Comparison of ENCODE assay signal across 18 cellular contexts in the genomic region with DNA sequence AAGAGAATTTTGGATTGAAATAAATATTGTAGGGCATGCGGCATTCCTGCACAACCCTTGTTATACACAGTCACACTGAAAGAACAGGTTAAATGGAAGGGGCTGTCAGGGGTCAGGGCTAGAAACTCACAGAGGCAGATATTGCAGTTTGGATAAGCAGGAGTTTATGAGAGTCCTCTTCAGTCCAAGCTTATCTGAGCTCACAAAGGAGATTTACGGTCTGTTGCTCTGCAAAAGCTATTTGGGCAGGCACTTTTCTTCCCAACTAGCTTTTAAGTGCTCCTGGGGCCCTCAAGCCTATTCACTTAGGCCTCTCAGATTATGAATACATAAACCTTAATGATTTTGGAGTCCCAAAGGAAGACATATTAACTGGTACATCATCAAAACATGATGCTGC.
DNase-seq lines count a peak whose midpoint lies in the region; ATAC-seq, FAIRE-seq and TF ChIP-seq lines count a peak whose summit lies in the region.
"Had no signal": no experiment of that assay in that cellular context is flagged by ENCODE, and none has a peak within 500 bp of the region (broad histone marks: within the 10 kb centered on the region; RNA-seq: fewer than 3 reads in every experiment).

No MANE protein-coding gene starts in this region.

- TF ChIP-seq EP300 in HepG2 (IDR thresholded peaks at IDR 0.05; ENCODE audit: low read depth in 2 of 2, low read length in 2 of 2) (no peak), HepG2 (CRISPR knock-in tag; IDR thresholded peaks at IDR 0.05; ENCODE audit: borderline replicate concordance) (no peak)

- no peak overlapping the region for H3K4me3 ChIP-seq in HepG2 (replicated peaks in 1 of 3; ENCODE audit: insufficient read depth in 1 of 3, low read depth in 2 of 3, low read length in 3 of 3)
- H3K4me3 ChIP-seq: gastrocnemius medialis, K562, prostate gland, thoracic aorta had no signal

- in situ Hi-C loops in HepG2 (cut with HindIII; ENCODE audit: extremely low pct_ligation_motif_present, low pct_unique_long_range_greater_than_20kb), result no loop called here

- TF ChIP-seq POLR2A in HepG2 (IDR thresholded peaks at IDR 0.05; ENCODE audit: insufficient read depth in 1 of 2, low read depth in 2 of 2, low read length in 2 of 2), result no peak

- DNase-seq in DMS79 treated with DMSO at 0.1 percent for 48 hours (lab: John Stamatoyannopoulos, UW), result peak; percentile 99
- DNase-seq in NCI-H1417 (lab: John Stamatoyannopoulos, UW), result peak; percentile 51 to 97 (median 89)
- peak; percentile 42 for DNase-seq in NCI-H748 treated with DMSO at 0.1 percent for 48 hours (lab: John Stamatoyannopoulos, UW)
- DNase-seq in mesothelial cell of epicardium (ENCODE audit: low spot score in 2 of 2, unreplicated experiment in 2 of 2), result no peak
- no peak for DNase-seq in HepG2 (ENCODE audit: low spot score)
- DNase-seq in natural killer cell treated with Interleukin-12 subunit alpha and Interleukin-12 subunit beta and Interleukin-15 and Interleukin-18, amount 100 ng/mL, for 72 hours (ENCODE audit: low spot score), result no peak
- DNase-seq in activated CD8-positive, alpha-beta T cell treated with anti-CD3 and anti-CD28 coated beads, Interleukin-2, amount 10 ng/mL, durations not matched to agents 7 days and 5 days, result no peak
- DNase-seq: AML-193, gastrocnemius medialis, NCI-H2081 treated with DMSO at 0.1 percent for 48 hours, OCI-M1, T-helper 1 cell had no signal

- POLR2A ChIA-PET in HepG2 (lab: Yijun Ruan, JAX), result no interaction called here
- POLR2A ChIA-PET in activated CD8-positive, alpha-beta T cell treated with anti-CD3 and anti-CD28 coated beads, Interleukin-2, amount 10 ng/mL, durations not matched to agents 7 days and 5 days (lab: Charles Lee), result no interaction called here

- BruUV-seq in HepG2 (replicated peaks; lab: Mats Ljungman, UMichigan), result no TSS peak

- no peak overlapping the region for H3K4me2 ChIP-seq in HepG2 (ENCODE audit: low read depth, low read length)

- H3K27me3 ChIP-seq in HepG2 (ENCODE audit: control insufficient read depth in 1 of 2, insufficient read depth in 2 of 2, low read length in 2 of 2), result no peaks in the 10 kb centered on the region
- H3K27me3 ChIP-seq: gastrocnemius medialis had no signal

- H4K20me1 ChIP-seq in HepG2 (ENCODE audit: insufficient read depth, low read length), result no peaks in the 10 kb centered on the region

- TF ChIP-seq RAD21 in HepG2 (CRISPR knock-in tag; IDR thresholded peaks at IDR 0.05), result no peak

- H2AFZ ChIP-seq in HepG2 (ENCODE audit: low read length), result no peak overlapping the region

- peaks cover 69% of the 10 kb centered on the region for H3K4me1 Mint-ChIP-seq in mesothelial cell of epicardium
- H3K4me1 Mint-ChIP-seq in natural killer cell treated with Interleukin-12 subunit alpha and Interleukin-12 subunit beta and Interleukin-15 and Interleukin-18, amount 100 ng/mL, for 72 hours (ENCODE audit: low read depth in 2 of 2), result no peaks in the 10 kb centered on the region
- no peaks in the 10 kb centered on the region for H3K4me1 Mint-ChIP-seq in activated CD8-positive, alpha-beta T cell treated with anti-CD3 and anti-CD28 coated beads, Interleukin-2, amount 10 ng/mL, durations not matched to agents 7 days and 5 days (ENCODE audit: low read depth)
- H3K4me1 Mint-ChIP-seq: central memory CD8-positive, alpha-beta T cell had no signal

- H3K36me3 ChIP-seq in HepG2 (replicated peaks in 1 of 2; ENCODE audit: control insufficient read depth in 1 of 2, insufficient read depth in 2 of 2, low read length in 2 of 2), result no peaks in the 10 kb centered on the region
- H3K36me3 ChIP-seq: gastrocnemius medialis, prostate gland, thoracic aorta had no signal

- H3K9me3 ChIP-seq in HepG2 (ENCODE audit: low read length), result no peaks in the 10 kb centered on the region
- H3K9me3 ChIP-seq: gastrocnemius medialis, prostate gland, thoracic aorta had no signal

- peaks cover 16% of the 10 kb centered on the region for H3K36me3 Mint-ChIP-seq in mesothelial cell of epicardium
- no peaks in the 10 kb centered on the region for H3K36me3 Mint-ChIP-seq in natural killer cell treated with Interleukin-12 subunit alpha and Interleukin-12 subunit beta and Interleukin-15 and Interleukin-18, amount 100 ng/mL, for 72 hours
- H3K36me3 Mint-ChIP-seq in activated CD8-positive, alpha-beta T cell treated with anti-CD3 and anti-CD28 coated beads, Interleukin-2, amount 10 ng/mL, durations not matched to agents 7 days and 5 days (ENCODE audit: low read depth), result no peaks in the 10 kb centered on the region

- H3K27me3 Mint-ChIP-seq in mesothelial cell of epicardium (ENCODE audit: low read depth), result no peaks in the 10 kb centered on the region
- H3K27me3 Mint-ChIP-seq in natural killer cell treated with Interleukin-12 subunit alpha and Interleukin-12 subunit beta and Interleukin-15 and Interleukin-18, amount 100 ng/mL, for 72 hours, result peaks cover 4 to 11% of the 10 kb centered on the region in 2 donors
- no peaks in the 10 kb centered on the region for H3K27me3 Mint-ChIP-seq in activated CD8-positive, alpha-beta T cell treated with anti-CD3 and anti-CD28 coated beads, Interleukin-2, amount 10 ng/mL, durations not matched to agents 7 days and 5 days (ENCODE audit: low read depth)
- H3K27me3 Mint-ChIP-seq: central memory CD8-positive, alpha-beta T cell had no signal

- 0 out of 2 replicates have a peak, but pooled peaks cover 8% of the 10 kb centered on the region for H3K4me1 ChIP-seq in HepG2 (ENCODE audit: insufficient read depth, low read length)
- H3K4me1 ChIP-seq: gastrocnemius medialis, prostate gland had no signal

- intact Hi-C loops in HepG2 (cut with micrococcal nuclease; ENCODE audit: unreplicated experiment), result no loop called here

- CTCF ChIA-PET in HepG2 (lab: Yijun Ruan, JAX; ENCODE audit: low intra/inter-chr PET ratio, low total read pairs), result no interaction called here
- CTCF ChIA-PET in activated CD8-positive, alpha-beta T cell treated with anti-CD3 and anti-CD28 coated beads, Interleukin-2, amount 10 ng/mL, durations not matched to agents 7 days and 5 days (lab: Charles Lee), result no interaction called here

- H3K9me3 Mint-ChIP-seq in mesothelial cell of epicardium, result no peaks in the 10 kb centered on the region
- H3K9me3 Mint-ChIP-seq in natural killer cell treated with Interleukin-12 subunit alpha and Interleukin-12 subunit beta and Interleukin-15 and Interleukin-18, amount 100 ng/mL, for 72 hours, result no peaks in the 10 kb centered on the region
- H3K9me3 Mint-ChIP-seq in activated CD8-positive, alpha-beta T cell treated with anti-CD3 and anti-CD28 coated beads, Interleukin-2, amount 10 ng/mL, durations not matched to agents 7 days and 5 days (ENCODE audit: insufficient read depth), result no peaks in the 10 kb centered on the region
- H3K9me3 Mint-ChIP-seq: central memory CD8-positive, alpha-beta T cell had no signal

- no peak for FAIRE-seq in HepG2 (lab: Jason Lieb, UNC)
- FAIRE-seq: endometrium, K562 had no signal

- ATAC-seq in HepG2 (no peak), HG03139 (IDR thresholded peaks at IDR 0.05; ENCODE audit: unreplicated experiment) (no peak)
- no peak for ATAC-seq in natural killer cell treated with Interleukin-12 subunit alpha and Interleukin-12 subunit beta and Interleukin-15 and Interleukin-18, amount 100 ng/mL, for 72 hours
- no peak for ATAC-seq in activated CD8-positive, alpha-beta T cell treated with anti-CD3 and anti-CD28 coated beads, Interleukin-2, amount 10 ng/mL, durations not matched to agents 7 days and 5 days
- ATAC-seq: gastrocnemius medialis, K562 had no signal

- H3K27ac ChIP-seq in HepG2 (ENCODE audit: extremely low read length, insufficient read depth, low read length), result no peak overlapping the region
- H3K27ac ChIP-seq: gastrocnemius medialis, thoracic aorta had no signal

- no peak for TF ChIP-seq CTCF in mesothelial cell of epicardium (IDR thresholded peaks at IDR 0.05; ENCODE audit: unreplicated experiment)
- no peak for TF ChIP-seq CTCF in HepG2 (CRISPR knock-in tag; IDR thresholded peaks at IDR 0.05)

- no peak overlapping the region for H3K9ac ChIP-seq in HepG2 (ENCODE audit: insufficient read depth, low read depth, low read length)

- H3K4me3 Mint-ChIP-seq in mesothelial cell of epicardium, result no peak overlapping the region
- no peak overlapping the region for H3K4me3 Mint-ChIP-seq in natural killer cell treated with Interleukin-12 subunit alpha and Interleukin-12 subunit beta and Interleukin-15 and Interleukin-18, amount 100 ng/mL, for 72 hours
- no peak overlapping the region for H3K4me3 Mint-ChIP-seq in activated CD8-positive, alpha-beta T cell treated with anti-CD3 and anti-CD28 coated beads, Interleukin-2, amount 10 ng/mL, durations not matched to agents 7 days and 5 days
- H3K4me3 Mint-ChIP-seq: central memory CD8-positive, alpha-beta T cell had no signal

- no peaks in the 10 kb centered on the region for H3K79me2 ChIP-seq in HepG2 (ENCODE audit: insufficient read depth, low read length)

- peak overlapping the region; percentile 58 for H3K27ac Mint-ChIP-seq in mesothelial cell of epicardium
- H3K27ac Mint-ChIP-seq in natural killer cell treated with Interleukin-12 subunit alpha and Interleukin-12 subunit beta and Interleukin-15 and Interleukin-18, amount 100 ng/mL, for 72 hours, result no peak overlapping the region
- no peak overlapping the region for H3K27ac Mint-ChIP-seq in activated CD8-positive, alpha-beta T cell treated with anti-CD3 and anti-CD28 coated beads, Interleukin-2, amount 10 ng/mL, durations not matched to agents 7 days and 5 days

- 61% methylated on average over 2 of the region's 2 CpGs for WGBS in HepG2 (ENCODE audit: low lambda C conversion rate)

TF ChIP-seq in HepG2, 621 proteins besides CTCF, POLR2A, EP300 and RAD21 (continues in another document):
- TF ChIP-seq ZNF773 (CRISPR knock-in tag; IDR thresholded peaks at IDR 0.05; ENCODE audit: borderline replicate concordance), result no peak
- TF ChIP-seq AGO2 (optimal IDR thresholded peaks at IDR 0.05; ENCODE audit: low read depth, low read length), result no peak
- TF ChIP-seq SCMH1 (CRISPR knock-in tag; IDR thresholded peaks at IDR 0.05; ENCODE audit: borderline replicate concordance), result no peak
- no peak for TF ChIP-seq ZFX (CRISPR knock-in tag; IDR thresholded peaks at IDR 0.05; ENCODE audit: low read depth)
- no peak for TF ChIP-seq NR2F1 (CRISPR knock-in tag; IDR thresholded peaks at IDR 0.05)
- no peak for TF ChIP-seq ZNF749 (CRISPR knock-in tag; IDR thresholded peaks at IDR 0.05; ENCODE audit: borderline replicate concordance)
- no peak for TF ChIP-seq ISX (CRISPR knock-in tag; conservative IDR thresholded peaks at IDR 0.05)
- TF ChIP-seq ZNF501 (CRISPR knock-in tag; IDR thresholded peaks at IDR 0.05), result no peak
- TF ChIP-seq SRF (IDR thresholded peaks at IDR 0.05; ENCODE audit: low read depth, low read length), result no peak
- TF ChIP-seq ZC3H13 (CRISPR knock-in tag; IDR thresholded peaks at IDR 0.05), result no peak
- no peak for TF ChIP-seq MAF1 (CRISPR knock-in tag; IDR thresholded peaks at IDR 0.05; ENCODE audit: borderline replicate concordance)
- no peak for TF ChIP-seq FIP1L1 (IDR thresholded peaks at IDR 0.05; ENCODE audit: borderline replicate concordance, insufficient read depth, low read depth, low read length)
- TF ChIP-seq ZNF263 (CRISPR knock-in tag; IDR thresholded peaks at IDR 0.05), result no peak
- TF ChIP-seq ZKSCAN8 (CRISPR knock-in tag; IDR thresholded peaks at IDR 0.05; ENCODE audit: borderline replicate concordance), result no peak
- no peak for TF ChIP-seq MIXL1 (CRISPR knock-in tag; IDR thresholded peaks at IDR 0.05)

Comparison
In these comparisons a context has a peak if more than half of its experiments do, and no peak if none do; other contexts are left out.
1. DNase-seq: peak in DMS79 treated with DMSO at 0.1 percent for 48 hours (single experiment), NCI-H1417 (3 of 3) and NCI-H748 treated with DMSO at 0.1 percent for 48 hours (single experiment); none in mesothelial cell of epicardium (0 of 2), HepG2 (single experiment), natural killer cell treated with Interleukin-12 subunit alpha and Interleukin-12 subunit beta and Interleukin-15 and Interleukin-18, amount 100 ng/mL, for 72 hours (single experiment) and activated CD8-positive, alpha-beta T cell treated with anti-CD3 and anti-CD28 coated beads, Interleukin-2, amount 10 ng/mL, durations not matched to agents 7 days and 5 days (single experiment).